ENCODE assay signal across 13 cellular contexts in the genomic region with DNA sequence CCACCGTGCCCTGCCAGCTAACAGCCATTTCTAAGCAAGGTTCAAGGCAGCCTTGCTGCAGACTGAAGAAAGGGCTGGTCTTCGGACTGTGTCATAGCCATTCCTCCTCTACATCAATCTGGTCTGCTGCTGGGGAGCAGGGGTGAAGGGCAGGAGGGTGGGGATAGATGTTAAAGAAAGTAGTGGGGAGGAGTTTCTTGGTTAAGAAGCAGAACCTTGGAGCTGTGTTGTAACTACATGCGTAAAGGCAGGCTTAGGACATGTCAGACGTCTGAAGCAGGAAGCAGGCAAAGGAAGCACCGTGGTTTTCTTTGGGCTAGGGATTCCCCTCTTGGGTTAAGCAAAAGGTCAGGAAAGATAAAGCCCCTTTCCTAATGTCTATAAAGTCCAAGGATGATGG. TPM values are rescaled to one million over a fixed set of nuclear protein-coding genes. Genes with fewer than 3 reads are reported as not detected.
A peak's percentile ranks its signal among the peaks of the same experiment; 100 is the strongest.
DNase-seq lines count a peak whose midpoint lies in the region; ATAC-seq and TF ChIP-seq lines count a peak whose summit lies in the region.
"Had no signal": no experiment of that assay in that cellular context is flagged by ENCODE, and none has a peak within 500 bp of the region (broad histone marks: within the 10 kb centered on the region; RNA-seq: fewer than 3 reads in every experiment).

No MANE protein-coding gene starts in this region.

- H3K27ac Mint-ChIP-seq in naive thymus-derived CD4-positive, alpha-beta T cell: peak overlapping the region; percentile 2 to 86 (median 49)

- H3K9me3 Mint-ChIP-seq in naive thymus-derived CD4-positive, alpha-beta T cell: no peaks in the 10 kb centered on the region

- H3K36me3 Mint-ChIP-seq in naive thymus-derived CD4-positive, alpha-beta T cell: peaks cover 0 to 33% (median 15%) of the 10 kb centered on the region in 5 donors

- H3K36me3 ChIP-seq in BLaER1: peaks cover 64% of the 10 kb centered on the region
- peaks cover 0 to 11% (median 0%) of the 10 kb centered on the region in 3 experiments for H3K36me3 ChIP-seq in naive thymus-derived CD4-positive, alpha-beta T cell (ENCODE audit: control insufficient read depth in 2 of 3, insufficient read depth in 3 of 3, low read length in 3 of 3)

- H3K27ac ChIP-seq in BLaER1: 0 out of 2 replicates have a peak overlapping the region, but pooled peaks have one; percentile 18
- peak overlapping the region; percentile 41 to 100 (median 99) for H3K27ac ChIP-seq in dorsolateral prefrontal cortex
- no peak overlapping the region for H3K27ac ChIP-seq in naive thymus-derived CD4-positive, alpha-beta T cell (ENCODE audit: low read depth, low read length)
- H3K27ac ChIP-seq: WERI-Rb-1 had no signal

- CTCF ChIA-PET in naive thymus-derived CD4-positive, alpha-beta T cell (lab: Charles Lee): interaction anchor here (0.8 kb wide), 1 partner anchor 150 kb away, joined by 3 read pairs; no protein-coding TSS in a partner anchor

- POLR2A ChIA-PET in naive thymus-derived CD4-positive, alpha-beta T cell (lab: Charles Lee): interaction anchor here (0.9 kb wide), 1 partner anchor 14 kb away, joined by 3 read pairs; no protein-coding TSS in a partner anchor

- intact Hi-C loops in dorsolateral prefrontal cortex (cut with DNase I): loop anchor here in 1 of 2 donors (5.0 kb wide), 1 partner anchor 132 kb away; a partner anchor contains a TSS
- intact Hi-C loops in naive thymus-derived CD4-positive, alpha-beta T cell (cut with micrococcal nuclease): loop anchor here in 1 of 2 donors (5.0 kb wide), 1 partner anchor 342 kb away; no protein-coding TSS in a partner anchor

- peaks cover 48 to 83% (median 70%) of the 10 kb centered on the region in 7 donors for H3K4me1 Mint-ChIP-seq in naive thymus-derived CD4-positive, alpha-beta T cell

- peaks cover 29% of the 10 kb centered on the region for H3K4me1 ChIP-seq in BLaER1
- peaks cover 12 to 32% of the 10 kb centered on the region in 2 donors for H3K4me1 ChIP-seq in naive thymus-derived CD4-positive, alpha-beta T cell (ENCODE audit: control insufficient read depth in 2 of 2, insufficient read depth in 2 of 2, low read length in 2 of 2)

- H3K4me3 ChIP-seq in BLaER1 (no peak overlapping the region), dorsolateral prefrontal cortex (no peak overlapping the region)
- no peak overlapping the region for H3K4me3 ChIP-seq in naive thymus-derived CD4-positive, alpha-beta T cell (ENCODE audit: low read length)

- no peaks in the 10 kb centered on the region for H3K27me3 Mint-ChIP-seq in naive thymus-derived CD4-positive, alpha-beta T cell
- H3K27me3 Mint-ChIP-seq: activated naive CD8-positive, alpha-beta T cell had no signal

- peak overlapping the region; percentile 67 for H3K4me2 ChIP-seq in BLaER1

- DNase-seq in MV-4-11 (lab: John Stamatoyannopoulos, UW) (peak; percentile 79), dorsolateral prefrontal cortex (no peak)
- DNase-seq in naive thymus-derived CD4-positive, alpha-beta T cell: peak in 5 of 9 donors; percentile 13 to 31 (median 22)
- DNase-seq in stimulated activated naive CD4-positive, alpha-beta T cell treated with Interleukin-2 at 50 U/mL for 16 hours (lab: John Stamatoyannopoulos, UW): no peak
- no peak for DNase-seq in stimulated activated CD4-positive, alpha-beta T cell treated with anti-CD3 and anti-CD28 coated beads, Interleukin-4, amount 100 ng/mL, for 1 hour
- DNase-seq: KG1; NCI-H82; stimulated activated naive CD4-positive, alpha-beta T cell; WERI-Rb-1 had no signal

- no peak for TF ChIP-seq CTCF in dorsolateral prefrontal cortex (IDR thresholded peaks at IDR 0.05 in 54 of 56, conservative IDR thresholded peaks at IDR 0.05 in 2 of 56; ENCODE audit: low read depth in 1 of 56, partially characterized antibody in 56 of 56)

- H4K20me1 ChIP-seq in BLaER1: peaks cover 61% of the 10 kb centered on the region

- no peak overlapping the region for H3K9ac ChIP-seq in BLaER1

- H3K4me3 Mint-ChIP-seq in naive thymus-derived CD4-positive, alpha-beta T cell: peak overlapping the region in 7 of 10 donors; percentile 2 to 60 (median 37)
- H3K4me3 Mint-ChIP-seq: activated naive CD8-positive, alpha-beta T cell had no signal

- H3K27me3 ChIP-seq in BLaER1: no peaks in the 10 kb centered on the region
- no peaks in the 10 kb centered on the region for H3K27me3 ChIP-seq in dorsolateral prefrontal cortex
- no peaks in the 10 kb centered on the region for H3K27me3 ChIP-seq in naive thymus-derived CD4-positive, alpha-beta T cell (ENCODE audit: control insufficient read depth in 2 of 2, insufficient read depth in 2 of 2, low read length in 2 of 2)

- peak; percentile 82 for ATAC-seq in naive thymus-derived CD4-positive, alpha-beta T cell
- ATAC-seq in GM21381 (IDR thresholded peaks at IDR 0.05; ENCODE audit: unreplicated experiment): no peak
- no peak for ATAC-seq in GM19328 (IDR thresholded peaks at IDR 0.05; ENCODE audit: unreplicated experiment)

- no peaks in the 10 kb centered on the region for H3K9me3 ChIP-seq in BLaER1
- H3K9me3 ChIP-seq in naive thymus-derived CD4-positive, alpha-beta T cell (ENCODE audit: control insufficient read depth in 2 of 3, low read length in 3 of 3): no peaks in the 10 kb centered on the region

RNA-seq across cellular contexts. Expression of a gene that starts 18.1 kb away (rescaled TPM):
- 100 to 1,000 TPM in 7 of 120 experiments, 10 to 100 TPM in 113; 54.3 to 112 (median 74.8) TPM for total RNA-seq in dorsolateral prefrontal cortex
- total RNA-seq in naive thymus-derived CD4-positive, alpha-beta T cell: 100 to 1,000 TPM in 2 of 5 experiments, 10 to 100 TPM in 3; 81.7 to 141 (median 84.7) TPM
- polyA plus RNA-seq in naive thymus-derived CD4-positive, alpha-beta T cell: 10 to 100 TPM; 16.6 to 17.2 TPM

RNA-seq across cellular contexts. Expression of a gene that starts 31.5 kb away (rescaled TPM):
- 100 to 1,000 TPM; 120 to 287 (median 172) TPM for total RNA-seq in dorsolateral prefrontal cortex
- 100 to 1,000 TPM; 155 to 233 (median 171) TPM for total RNA-seq in naive thymus-derived CD4-positive, alpha-beta T cell
- polyA plus RNA-seq in naive thymus-derived CD4-positive, alpha-beta T cell: 100 to 1,000 TPM; 204 to 245 TPM

Comparison
In these comparisons a context has a peak if more than half of its experiments do, and no peak if none do; other contexts are left out.
1. DNase-seq: peak in MV-4-11 (single experiment) and naive thymus-derived CD4-positive, alpha-beta T cell (5 of 9); none in dorsolateral prefrontal cortex (0 of 10), stimulated activated naive CD4-positive, alpha-beta T cell treated with Interleukin-2 at 50 U/mL for 16 hours (single experiment) and stimulated activated CD4-positive, alpha-beta T cell treated with anti-CD3 and anti-CD28 coated beads, Interleukin-4, amount 100 ng/mL, for 1 hour (single experiment).